ENCODE assay signal across 29 cellular contexts in genomic region chr12:57571926-57572762, GRCh38.
"Had no signal": no experiment of that assay in that cellular context is flagged by ENCODE, and none has a peak within 500 bp of the region (broad histone marks: within the 10 kb centered on the region; RNA-seq: fewer than 3 reads in every experiment).

No MANE protein-coding gene starts in this region.

- FAIRE-seq: endometrium, endothelial cell of umbilical vein had no signal

- DNase-seq: activated CD4-positive, alpha-beta memory T cell treated with anti-CD3 and anti-CD28 coated beads for 36 hours; activated CD4-positive, alpha-beta T cell treated with anti-CD3 and anti-CD28 coated beads for 36 hours; activated CD4-positive, alpha-beta T cell treated with anti-CD3 and anti-CD28 coated beads, Interleukin-2, amount 10 ng/mL, durations not matched to agents 24 days and 14 days; activated CD4-positive, CD25-positive, alpha-beta regulatory T cell; activated CD4-positive, CD25-positive, alpha-beta regulatory T cell treated with anti-CD3 and anti-CD28 coated beads, Interleukin-2, amount 50 U/mL, for 72 hours; activated CD8-positive, alpha-beta memory T cell treated with anti-CD3 and anti-CD28 coated beads, Interleukin-2, amount 10 ng/mL, durations not matched to agents 7 days and 5 days; activated CD8-positive, alpha-beta memory T cell treated with anti-CD3 and anti-CD28 coated beads, Interleukin-2, amount 50 U/mL, for 4 hours; activated CD8-positive, alpha-beta T cell treated with anti-CD3 and anti-CD28 coated beads, Interleukin-2, amount 10 ng/mL, durations not matched to agents 7 days and 5 days; activated gamma-delta T cell treated with Interleukin-2 at 50 U/mL for 16 hours; activated naive CD4-positive, alpha-beta T cell treated with anti-CD3 and anti-CD28 coated beads, Interleukin-2, amount 50 U/mL, for 16 hours; activated naive CD4-positive, alpha-beta T cell treated with Interleukin-2 at 50 U/mL for 16 hours; activated T-cell treated with anti-CD3 and anti-CD28 coated beads, Interleukin-2, amount 50 U/mL, for 1 hour; activated T-cell treated with anti-CD3 and anti-CD28 coated beads, Interleukin-2, amount 50 U/mL, for 48 hours; amniotic stem cell; anterior cingulate cortex; body of pancreas; central memory CD4-positive, alpha-beta T cell; cerebellar nuclear complex; colonic mucosa; effector CD8-positive, alpha-beta T cell; gastrocnemius medialis; glutamatergic neuron; heart left ventricle; T-helper 2 cell had no signal

- H3K4me1 ChIP-seq: body of pancreas, colonic mucosa, foreskin keratinocyte, gastrocnemius medialis, heart left ventricle had no signal

- H3K27me3 ChIP-seq: body of pancreas, cardiac muscle cell, colonic mucosa had no signal

- H3K27ac ChIP-seq: body of pancreas, cardiac muscle cell, colonic mucosa, epithelial cell of prostate, foreskin keratinocyte, gastrocnemius medialis, heart left ventricle had no signal

- H3K36me3 ChIP-seq: cardiac muscle cell, colonic mucosa, gastrocnemius medialis, heart left ventricle had no signal

- H3K9me3 ChIP-seq: body of pancreas, colonic mucosa, gastrocnemius medialis, heart left ventricle had no signal

- ATAC-seq: activated CD4-positive, alpha-beta T cell treated with anti-CD3 and anti-CD28 coated beads for 36 hours; activated CD8-positive, alpha-beta memory T cell treated with anti-CD3 and anti-CD28 coated beads, Interleukin-2, amount 10 ng/mL, durations not matched to agents 7 days and 5 days; activated CD8-positive, alpha-beta T cell treated with anti-CD3 and anti-CD28 coated beads, Interleukin-2, amount 10 ng/mL, durations not matched to agents 7 days and 5 days; body of pancreas; gastrocnemius medialis; heart left ventricle had no signal

- H3K4me3 ChIP-seq: body of pancreas, cardiac muscle cell, colonic mucosa, gastrocnemius medialis, heart left ventricle had no signal
